1 cellular context compared by ENCODE assay signal in genomic region chrX:21963736-21964135, GRCh38.
TF ChIP-seq lines count a peak whose summit lies in the region.

No MANE protein-coding gene starts in this region.

TF ChIP-seq in GM23338, 12 proteins besides CTCF, POLR2A, EP300 and RAD21 (continued from another document):
- TF ChIP-seq REST (IDR thresholded peaks at IDR 0.05; ENCODE audit: unreplicated experiment) (no peak), ETS1 (IDR thresholded peaks at IDR 0.05) (no peak), STAT1 (IDR thresholded peaks at IDR 0.05; ENCODE audit: unreplicated experiment) (no peak)
